14 cellular contexts compared by ENCODE assay signal in the genomic region with DNA sequence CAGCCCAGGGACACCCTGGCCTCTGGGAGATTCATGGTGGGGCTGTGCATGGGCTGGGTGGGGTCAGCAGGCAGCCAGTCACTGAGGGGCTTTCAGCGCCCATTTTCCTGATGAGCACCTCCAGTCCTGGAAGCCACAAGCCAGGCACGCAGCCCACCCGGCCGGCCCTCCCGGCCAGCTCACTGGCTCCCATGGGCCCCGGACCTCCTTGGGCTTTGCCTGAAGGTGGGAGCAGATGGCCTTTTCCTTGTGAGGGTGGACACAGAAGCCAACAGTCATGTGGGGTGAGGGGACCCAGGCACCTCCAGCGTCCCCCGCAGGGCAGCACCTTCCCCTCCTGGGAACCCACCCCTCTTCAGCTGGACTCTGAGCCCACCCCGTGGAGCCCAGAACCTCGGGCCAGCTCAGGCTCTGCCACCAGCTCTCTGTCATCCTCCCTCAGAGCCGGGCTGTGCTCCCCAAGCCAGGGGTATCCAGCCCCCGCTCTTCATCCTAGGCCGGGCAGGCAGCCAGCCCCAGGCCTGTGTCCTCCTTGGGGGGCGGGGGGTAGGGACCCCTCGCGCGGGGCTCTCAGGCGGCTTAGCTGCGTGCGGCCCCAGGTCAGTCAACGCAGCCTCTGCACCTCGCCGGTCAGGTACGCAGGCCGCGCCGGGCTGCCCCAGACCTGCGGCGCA. TPM values are rescaled to one million over a fixed set of nuclear protein-coding genes. Genes with fewer than 3 reads are reported as not detected.
A peak's percentile ranks its signal among the peaks of the same experiment; 100 is the strongest.
DNase-seq lines count a peak whose midpoint lies in the region; ATAC-seq and TF ChIP-seq lines count a peak whose summit lies in the region.
"Had no signal": no experiment of that assay in that cellular context is flagged by ENCODE, and none has a peak within 500 bp of the region (broad histone marks: within the 10 kb centered on the region; RNA-seq: fewer than 3 reads in every experiment).

No MANE protein-coding gene starts in this region.

- no peak overlapping the region for H4K8ac ChIP-seq in mesendoderm (ENCODE audit: low read depth, low read length)

- intact Hi-C loops in right cardiac atrium (cut with DNase I) (no loop called here), left ventricle myocardium superior (cut with micrococcal nuclease) (no loop called here), vagina (cut with DNase I) (no loop called here)

- H3K56ac ChIP-seq in mesendoderm (ENCODE audit: low read length), result peak overlapping the region; percentile 52

- no peaks in the 10 kb centered on the region for H3K4me1 Mint-ChIP-seq in activated T-helper 17 cell treated with anti-CD3 and anti-CD28 coated beads, Interleukin-2, amount 50 U/mL, for 72 hours

- no peak overlapping the region for H3K4me3 ChIP-seq in right cardiac atrium (ENCODE audit: low read length)
- no peak overlapping the region for H3K4me3 ChIP-seq in mesendoderm (ENCODE audit: low read length)
- peak overlapping the region; percentile 20 to 66 for H3K4me3 ChIP-seq in vagina

- DNase-seq in right cardiac atrium (no peak), left ventricle myocardium superior (no peak), mesendoderm (no peak), vagina (ENCODE audit: extremely low spot score in 2 of 2) (no peak), GM19240 (ENCODE audit: insufficient read length, low spot score) (no peak), mesenteric fat pad (ENCODE audit: low spot score) (no peak)
- DNase-seq: cerebellar nuclear complex; NCI-H1694 treated with DMSO at 0.1 percent for 48 hours; NK-92 treated with Interleukin-12 subunit alpha and Interleukin-12 subunit beta, amount 100 ng/mL, for 24 hours; occipital lobe had no signal

- ATAC-seq in right cardiac atrium (peak; percentile 1 to 3), left ventricle myocardium superior (no peak)
- no peak for ATAC-seq in activated T-helper 17 cell treated with anti-CD3 and anti-CD28 coated beads, Interleukin-2, amount 50 U/mL, for 72 hours (replicated peaks)
- no peak for ATAC-seq in activated CD4-positive, CD25-positive, alpha-beta regulatory T cell treated with anti-CD3 and anti-CD28 coated beads, Interleukin-2, amount 50 U/mL, for 24 hours

- WGBS in right cardiac atrium, result 58% methylated on average over 29 of the region's 29 CpGs
- no CpG with 5 or more reads among the region's 29 CpGs for WGBS in mesendoderm (ENCODE audit: extremely low coverage, insufficient coverage, low lambda C conversion rate)

- H3K9ac ChIP-seq in mesendoderm (ENCODE audit: low read length), result peak overlapping the region; percentile 13
- H3K9ac ChIP-seq: KMS-11 had no signal

- H3K27ac ChIP-seq in right cardiac atrium (ENCODE audit: low read length), result no peak overlapping the region
- peak overlapping the region; percentile 1 for H3K27ac ChIP-seq in mesendoderm (ENCODE audit: low read depth, low read length)
- H3K27ac ChIP-seq in vagina, result no peak overlapping the region
- H3K27ac ChIP-seq: KMS-11, SJSA1 had no signal

- no peak overlapping the region for H2BK5ac ChIP-seq in mesendoderm (ENCODE audit: low read length)

- H3K23ac ChIP-seq in mesendoderm (ENCODE audit: low read length), result no peak overlapping the region

- H3K4me1 ChIP-seq in right cardiac atrium (ENCODE audit: control insufficient read depth, insufficient read depth, low read length), result no peaks in the 10 kb centered on the region
- no peaks in the 10 kb centered on the region for H3K4me1 ChIP-seq in mesendoderm (ENCODE audit: control insufficient read depth, low read depth, low read length)
- H3K4me1 ChIP-seq in vagina, result peaks cover 38% of the 10 kb centered on the region

- H3K36me3 Mint-ChIP-seq in activated T-helper 17 cell treated with anti-CD3 and anti-CD28 coated beads, Interleukin-2, amount 50 U/mL, for 72 hours (ENCODE audit: low read depth), result no peaks in the 10 kb centered on the region

- H3K9me3 Mint-ChIP-seq in activated T-helper 17 cell treated with anti-CD3 and anti-CD28 coated beads, Interleukin-2, amount 50 U/mL, for 72 hours, result no peaks in the 10 kb centered on the region

- H4K5ac ChIP-seq in mesendoderm (ENCODE audit: low read length), result no peak overlapping the region

- H3K4me3 Mint-ChIP-seq in activated T-helper 17 cell treated with anti-CD3 and anti-CD28 coated beads, Interleukin-2, amount 50 U/mL, for 72 hours, result peak overlapping the region; percentile 26

- H3K4me2 ChIP-seq in mesendoderm (ENCODE audit: low read length), result peak overlapping the region; percentile 39
- H3K4me2 ChIP-seq: KMS-11 had no signal

- H3K18ac ChIP-seq in mesendoderm (ENCODE audit: low read length), result peak overlapping the region; percentile 4

- no peak overlapping the region for H3K27ac Mint-ChIP-seq in activated T-helper 17 cell treated with anti-CD3 and anti-CD28 coated beads, Interleukin-2, amount 50 U/mL, for 72 hours

- H2BK15ac ChIP-seq in mesendoderm (replicated peaks; ENCODE audit: low read depth), result no peak overlapping the region

- no peak for TF ChIP-seq CTCF in vagina (IDR thresholded peaks at IDR 0.05)

- no peaks in the 10 kb centered on the region for H3K27me3 ChIP-seq in right cardiac atrium (ENCODE audit: control insufficient read depth, insufficient read depth)
- H3K27me3 ChIP-seq in mesendoderm (ENCODE audit: insufficient read depth, low read length, poor library complexity), result no peaks in the 10 kb centered on the region
- H3K27me3 ChIP-seq in vagina, result no peaks in the 10 kb centered on the region

- no peaks in the 10 kb centered on the region for H3K27me3 Mint-ChIP-seq in activated T-helper 17 cell treated with anti-CD3 and anti-CD28 coated beads, Interleukin-2, amount 50 U/mL, for 72 hours

- H3K36me3 ChIP-seq in mesendoderm (ENCODE audit: control insufficient read depth, insufficient read depth, low read length), result no peaks in the 10 kb centered on the region
- no peaks in the 10 kb centered on the region for H3K36me3 ChIP-seq in vagina
- H3K36me3 ChIP-seq: SJSA1 had no signal

- H3K9me3 ChIP-seq in right cardiac atrium (ENCODE audit: control insufficient read depth, low read length), result no peaks in the 10 kb centered on the region
- no peaks in the 10 kb centered on the region for H3K9me3 ChIP-seq in vagina
- H3K9me3 ChIP-seq: SJSA1 had no signal

- H2BK120ac ChIP-seq in mesendoderm (ENCODE audit: low read depth, low read length), result no peak overlapping the region

- H3K4ac ChIP-seq in mesendoderm (ENCODE audit: low read depth, low read length), result no peak overlapping the region

- H2AK5ac ChIP-seq in mesendoderm (ENCODE audit: low read length), result no peak overlapping the region

- H3K79me1 ChIP-seq in mesendoderm (ENCODE audit: low read length), result peaks cover 14% of the 10 kb centered on the region

- H3K79me2 ChIP-seq in mesendoderm (ENCODE audit: control insufficient read depth, insufficient read depth, low read length), result peaks cover 17% of the 10 kb centered on the region

- TF ChIP-seq POLR2A in vagina (IDR thresholded peaks at IDR 0.05), result no peak

RNA-seq across cellular contexts. Expression of a gene that starts 0.8 kb away (rescaled TPM):
- total RNA-seq in right cardiac atrium, result 10 to 100 TPM in 1 of 4 donors, 1 to 10 TPM in 3; 6.4 to 17.5 (median 8.8) TPM
- 4.5 TPM for polyA plus RNA-seq in right cardiac atrium
- total RNA-seq in left ventricle myocardium superior, result 1.7 TPM
- total RNA-seq in activated T-helper 17 cell treated with anti-CD3 and anti-CD28 coated beads, Interleukin-2, amount 50 U/mL, for 72 hours, result under 1 TPM in 1 of 2 donors, not detected in 1; 0.05 TPM
- polyA plus RNA-seq in mesendoderm (2013, experiment 1 of 2), result 8.0 TPM
- 7.1 TPM for polyA plus RNA-seq in mesendoderm (2013, experiment 2 of 2)
- 96.5 TPM for total RNA-seq in vagina
- 0.90 TPM for total RNA-seq in mesenteric fat pad

Comparison
In these comparisons a context has a peak if more than half of its experiments do, and no peak if none do; other contexts are left out.
1. ATAC-seq: peak in right cardiac atrium (2 of 2); none in left ventricle myocardium superior (single experiment), activated T-helper 17 cell treated with anti-CD3 and anti-CD28 coated beads, Interleukin-2, amount 50 U/mL, for 72 hours (single experiment) and activated CD4-positive, CD25-positive, alpha-beta regulatory T cell treated with anti-CD3 and anti-CD28 coated beads, Interleukin-2, amount 50 U/mL, for 24 hours (0 of 2).
2. H3K4me3 ChIP-seq: peak in vagina (2 of 2); none in right cardiac atrium (single experiment) and mesendoderm (single experiment).